20 cellular contexts compared by ENCODE assay signal in genomic region chr16:24876231-24876630, GRCh38. TPM values are rescaled to one million over a fixed set of nuclear protein-coding genes. Genes with fewer than 3 reads are reported as not detected.
"Had no signal": no experiment of that assay in that cellular context is flagged by ENCODE, and none has a peak within 500 bp of the region (broad histone marks: within the 10 kb centered on the region; RNA-seq: fewer than 3 reads in every experiment).

No MANE protein-coding gene starts in this region.

- H3K36me3 ChIP-seq: esophagus squamous epithelium, gastroesophageal sphincter, tibial nerve had no signal

- H3K27ac ChIP-seq: esophagus squamous epithelium, gastroesophageal sphincter, skin epidermis, testis, tibial nerve had no signal

- DNase-seq: central memory CD4-positive, alpha-beta T cell; esophagus squamous epithelium; foreskin fibroblast; immature natural killer cell; left cardiac atrium; natural killer cell; stimulated activated CD4-positive, alpha-beta T cell treated with anti-CD3 and anti-CD28 coated beads, Interleukin-2, amount 100 ng/mL, for 48 hours; stimulated activated naive CD4-positive, alpha-beta T cell treated with Interleukin-2 at 50 U/mL for 16 hours; testis had no signal

- H3K27me3 ChIP-seq: esophagus squamous epithelium, testis, tibial nerve had no signal

- H3K4me1 ChIP-seq: esophagus squamous epithelium, gastroesophageal sphincter, testis, tibial nerve had no signal

- H3K9me3 ChIP-seq: esophagus squamous epithelium, gastroesophageal sphincter, testis, tibial nerve had no signal

- ATAC-seq: gastroesophageal sphincter, left cardiac atrium, natural killer cell, sciatic nerve had no signal

- H3K4me3 ChIP-seq: esophagus squamous epithelium, gastroesophageal sphincter, skin epidermis, testis, tibial nerve had no signal

RNA-seq across cellular contexts. Expression of gene SLC5A11, which starts 30.5 kb away (rescaled TPM):
- total RNA-seq: chondrocyte, epithelial cell of proximal tubule, left cardiac atrium, lung microvascular endothelial cell, myocyte, neural crest cell, osteocyte, pulmonary artery endothelial cell, sciatic nerve, tibial nerve had no signal
